Comparison of ENCODE assay signal across 8 cellular contexts in genomic region chr2:64730551-64731305, GRCh38.
A peak's percentile ranks its signal among the peaks of the same experiment; 100 is the strongest.
DNase-seq lines count a peak whose midpoint lies in the region; ATAC-seq and TF ChIP-seq lines count a peak whose summit lies in the region.

No MANE protein-coding gene starts in this region.

- no peak for TF ChIP-seq CTCF in WTC11 (IDR thresholded peaks at IDR 0.05)
- TF ChIP-seq CTCF in lung (IDR thresholded peaks at IDR 0.05; ENCODE audit: control extremely low read depth, extremely low read depth), result no peak

- peaks cover 0 to 3% of the 10 kb centered on the region in 2 donors for H3K4me1 ChIP-seq in lung (ENCODE audit: control insufficient read depth in 2 of 2, insufficient read depth in 2 of 2, low read length in 2 of 2)

- CTCF ChIA-PET in WTC11 (lab: Charles Lee), result interaction anchor here (1.3 kb wide), 1 partner anchor 101 kb away, joined by 3 read pairs; no protein-coding TSS in a partner anchor

- H3K27ac Mint-ChIP-seq in WTC11, result peak overlapping the region; percentile 36

- peak overlapping the region; percentile 70 to 92 for H3K27ac ChIP-seq in lung (ENCODE audit: low read depth in 1 of 2, low read length in 1 of 2)

- H3K9me3 ChIP-seq in lung (ENCODE audit: control insufficient read depth in 2 of 2, insufficient read depth in 1 of 2, low read length in 1 of 2), result peaks cover 0 to 2% of the 10 kb centered on the region in 2 donors

- H3K27me3 ChIP-seq in lung (ENCODE audit: control insufficient read depth, insufficient read depth), result no peaks in the 10 kb centered on the region

- no peaks in the 10 kb centered on the region for H3K36me3 Mint-ChIP-seq in WTC11

- ATAC-seq in WTC11 (peak; percentile 56), lung (ENCODE audit: insufficient read depth, low FRiP score) (peak; percentile 50)
- ATAC-seq in stimulated activated naive CD8-positive, alpha-beta T cell treated with anti-CD3 and anti-CD28 coated beads, Interleukin-15, Interleukin-2, amounts not matched to agents 100 U/mL and 50 U/mL, for 24 hours, result peak; percentile 65

- H3K4me3 ChIP-seq in lung, result peak overlapping the region; percentile 48

- WGBS in lung, 2 donors, result 9 to 18% methylated on average over 9 of the region's 9 CpGs

- H3K27me3 Mint-ChIP-seq in WTC11 (ENCODE audit: low read depth), result no peaks in the 10 kb centered on the region

- peak; percentile 55 to 85 for DNase-seq in NCI-H2081 (lab: John Stamatoyannopoulos, UW)
- DNase-seq in NCI-H2081 treated with DMSO at 0.1 percent for 48 hours (lab: John Stamatoyannopoulos, UW), result no peak
- DNase-seq in NCI-H1694 (lab: John Stamatoyannopoulos, UW), result peak; percentile 21
- DNase-seq in WTC11 (ENCODE audit: low spot score), result no peak
- peak; percentile 94 for DNase-seq in dermis blood vessel endothelial cell
- DNase-seq in lung (ENCODE audit: low spot score), result peak; percentile 47
- peak; percentile 35 for DNase-seq in stimulated activated naive CD8-positive, alpha-beta T cell treated with anti-CD3 and anti-CD28 coated beads, Interleukin-15, Interleukin-2, amounts not matched to agents 100 U/mL and 50 U/mL, for 24 hours
- no peak for DNase-seq in NCI-H1930 (lab: John Stamatoyannopoulos, UW)

- no peaks in the 10 kb centered on the region for H3K9me3 Mint-ChIP-seq in WTC11

- no peaks in the 10 kb centered on the region for H3K36me3 ChIP-seq in lung (ENCODE audit: control insufficient read depth in 2 of 2, insufficient read depth in 2 of 2, low read length in 2 of 2)

- H3K4me1 Mint-ChIP-seq in WTC11, result peaks cover 33% of the 10 kb centered on the region

- no peak overlapping the region for H3K4me3 Mint-ChIP-seq in WTC11

- POLR2A ChIA-PET in WTC11 (lab: Charles Lee), result no interaction called here

TF ChIP-seq in WTC11, 78 proteins besides CTCF, POLR2A, EP300 and RAD21:
- peak; percentile 92 for TF ChIP-seq GABPB1 (CRISPR knock-in tag; IDR thresholded peaks at IDR 0.05)
- TF ChIP-seq ZNF317 (CRISPR knock-in tag; IDR thresholded peaks at IDR 0.05; ENCODE audit: borderline replicate concordance, low read depth), result no peak

Comparison
In these comparisons a context has a peak if more than half of its experiments do, and no peak if none do; other contexts are left out.
1. DNase-seq: peak in NCI-H2081 (2 of 2), NCI-H1694 (single experiment), dermis blood vessel endothelial cell (single experiment), lung (single experiment) and stimulated activated naive CD8-positive, alpha-beta T cell treated with anti-CD3 and anti-CD28 coated beads, Interleukin-15, Interleukin-2, amounts not matched to agents 100 U/mL and 50 U/mL, for 24 hours (single experiment); none in NCI-H2081 treated with DMSO at 0.1 percent for 48 hours (single experiment), WTC11 (single experiment) and NCI-H1930 (0 of 2).
2. Peak in every context shown above with its lines, with median percentiles within 50 percentile points of each other: ATAC-seq.